Comparison of ENCODE assay signal across 1 cellular context in genomic region chr5:154475613-154476342, GRCh38.
TF ChIP-seq lines count a peak whose summit lies in the region.

No MANE protein-coding gene starts in this region.

TF ChIP-seq in WTC11, 78 proteins besides CTCF, POLR2A, EP300 and RAD21 (continued from another document):
- TF ChIP-seq ARID4B (CRISPR knock-in tag; IDR thresholded peaks at IDR 0.05; ENCODE audit: borderline replicate concordance) (no peak), HMGA2 (CRISPR knock-in tag; IDR thresholded peaks at IDR 0.05) (no peak)
TF ChIP-seq in WTC11: peak in this region for 0.
